ENCODE assay signal across 1 cellular context in genomic region chr7:134317434-134317833, GRCh38.
TF ChIP-seq lines count a peak whose summit lies in the region.

No MANE protein-coding gene starts in this region.

TF ChIP-seq in H1, 55 proteins besides CTCF, POLR2A, EP300 and RAD21:
- TF ChIP-seq HDAC6 (IDR thresholded peaks at IDR 0.05; ENCODE audit: low read depth, low read length): no peak
- no peak for TF ChIP-seq CTBP2 (IDR thresholded peaks at IDR 0.05; ENCODE audit: borderline replicate concordance, insufficient read depth, insufficient read length, low read length)
- no peak for TF ChIP-seq SP1 (IDR thresholded peaks at IDR 0.05; ENCODE audit: low read depth, low read length)
- TF ChIP-seq SAP30 (IDR thresholded peaks at IDR 0.05; ENCODE audit: insufficient read depth, insufficient replicate concordance, low read length): no peak
- no peak for TF ChIP-seq SP2 (IDR thresholded peaks at IDR 0.05; ENCODE audit: low read length)
- no peak for TF ChIP-seq POLR2AphosphoS5 (IDR thresholded peaks at IDR 0.05; ENCODE audit: low read depth, low read length)
- TF ChIP-seq KDM5A (IDR thresholded peaks at IDR 0.05; ENCODE audit: low read length): no peak
- TF ChIP-seq TAF1 (IDR thresholded peaks at IDR 0.05; ENCODE audit: low read depth, low read length): no peak
- TF ChIP-seq CHD2 (IDR thresholded peaks at IDR 0.05; ENCODE audit: low read length): no peak
- TF ChIP-seq CEBPB (IDR thresholded peaks at IDR 0.05; ENCODE audit: low read depth, low read length): no peak
- no peak for TF ChIP-seq GTF2F1 (IDR thresholded peaks at IDR 0.05; ENCODE audit: borderline replicate concordance, low read depth, low read length)
- no peak for TF ChIP-seq CHD7 (IDR thresholded peaks at IDR 0.05; ENCODE audit: insufficient replicate concordance, low read length)
- no peak for TF ChIP-seq BACH1 (IDR thresholded peaks at IDR 0.05; ENCODE audit: low read length)
